ENCODE assay signal across 8 cellular contexts in the genomic region with DNA sequence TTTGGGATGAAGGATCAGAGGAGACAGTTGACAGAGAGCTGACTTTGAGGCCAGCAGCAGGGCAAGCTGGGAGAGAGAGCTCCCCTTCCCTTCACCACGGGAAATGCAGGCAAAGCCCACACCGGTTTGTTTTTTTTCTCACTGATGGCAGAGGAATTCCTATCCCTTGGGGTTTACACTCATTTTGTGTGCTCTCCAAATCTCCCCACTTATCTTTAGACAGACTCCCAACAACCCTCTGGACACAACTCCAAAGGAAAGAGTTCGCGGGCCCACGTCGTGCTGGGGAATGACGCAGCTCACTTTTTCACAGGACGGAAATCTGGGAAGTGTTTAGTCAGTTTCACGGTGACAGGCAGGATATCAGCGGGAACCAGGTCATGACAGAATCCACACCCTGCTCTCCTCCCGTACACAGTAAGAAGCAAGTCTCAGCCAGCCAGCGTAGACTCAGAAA.
DNase-seq lines count a peak whose midpoint lies in the region; ATAC-seq, FAIRE-seq and TF ChIP-seq lines count a peak whose summit lies in the region.

No MANE protein-coding gene starts in this region.

- H3K27me3 ChIP-seq in HepG2 (ENCODE audit: control insufficient read depth in 1 of 2, insufficient read depth in 2 of 2, low read length in 2 of 2), result peaks cover 0 to 10% of the 10 kb centered on the region in 2 experiments; a peak in 2 of 5 replicates
- no peaks in the 10 kb centered on the region for H3K27me3 ChIP-seq in suprapubic skin

- H3K27ac ChIP-seq in HepG2 (ENCODE audit: extremely low read length, insufficient read depth, low read length) (no peak overlapping the region), suprapubic skin (no peak overlapping the region)

- peak; percentile 30 for DNase-seq in HTR-8/SVneo (ENCODE audit: insufficient read length, low spot score)
- DNase-seq in cerebellar nuclear complex (lab: John Stamatoyannopoulos, UW), result peak; percentile 43 to 75
- peak; percentile 14 for DNase-seq in HepG2 (ENCODE audit: low spot score)
- no peak for DNase-seq in suprapubic skin (ENCODE audit: low spot score in 2 of 2)
- DNase-seq in activated naive CD4-positive, alpha-beta T cell (lab: John Stamatoyannopoulos, UW), result no peak
- no peak for DNase-seq in central memory CD4-positive, alpha-beta T cell
- no peak for DNase-seq in NCI-H2029 (lab: John Stamatoyannopoulos, UW)

- intact Hi-C loops in HepG2 (cut with micrococcal nuclease; ENCODE audit: unreplicated experiment), result no loop called here

- WGBS in HepG2 (ENCODE audit: low lambda C conversion rate), result 5% methylated on average over 12 of the region's 12 CpGs
- WGBS in suprapubic skin, result under 1% methylated on average over 12 of the region's 12 CpGs

- H3K4me1 ChIP-seq in HepG2 (ENCODE audit: insufficient read depth, low read length), result peaks cover 23% of the 10 kb centered on the region
- peaks cover 9% of the 10 kb centered on the region for H3K4me1 ChIP-seq in suprapubic skin

- H4K20me1 ChIP-seq in HepG2 (ENCODE audit: insufficient read depth, low read length), result no peaks in the 10 kb centered on the region

- peak overlapping the region; percentile 29 to 66 (median 49) for H3K4me3 ChIP-seq in HepG2 (replicated peaks in 1 of 3; ENCODE audit: insufficient read depth in 1 of 3, low read depth in 2 of 3, low read length in 3 of 3)
- peak overlapping the region; percentile 28 for H3K4me3 ChIP-seq in suprapubic skin

- CTCF ChIA-PET in HepG2 (lab: Yijun Ruan, JAX; ENCODE audit: low intra/inter-chr PET ratio, low total read pairs), result no interaction called here

- peak overlapping the region; percentile 95 for H2AFZ ChIP-seq in HepG2 (ENCODE audit: low read length)

- H3K36me3 ChIP-seq in HepG2 (replicated peaks in 1 of 2; ENCODE audit: control insufficient read depth in 1 of 2, insufficient read depth in 2 of 2, low read length in 2 of 2) (no peaks in the 10 kb centered on the region), suprapubic skin (no peaks in the 10 kb centered on the region)

- peak overlapping the region; percentile 86 for H3K4me2 ChIP-seq in HepG2 (ENCODE audit: low read depth, low read length)

- TF ChIP-seq POLR2A in HepG2 (IDR thresholded peaks at IDR 0.05; ENCODE audit: insufficient read depth in 1 of 2, low read depth in 2 of 2, low read length in 2 of 2) (no peak), suprapubic skin (IDR thresholded peaks at IDR 0.05) (no peak)

- peak; percentile 93 for ATAC-seq in HepG2
- ATAC-seq in HG03469 (IDR thresholded peaks at IDR 0.05; ENCODE audit: unreplicated experiment), result no peak

- H3K79me2 ChIP-seq in HepG2 (ENCODE audit: insufficient read depth, low read length), result no peaks in the 10 kb centered on the region

- FAIRE-seq in HTR-8/SVneo (lab: Jason Lieb, UNC), result no peak
- peak; percentile 77 for FAIRE-seq in HepG2 (lab: Jason Lieb, UNC)

- TF ChIP-seq EP300 in HepG2 (IDR thresholded peaks at IDR 0.05; ENCODE audit: low read depth in 2 of 2, low read length in 2 of 2) (no peak), HepG2 (CRISPR knock-in tag; IDR thresholded peaks at IDR 0.05; ENCODE audit: borderline replicate concordance) (no peak), suprapubic skin (IDR thresholded peaks at IDR 0.05) (no peak)

- H3K9me3 ChIP-seq in HepG2 (ENCODE audit: low read length), result no peaks in the 10 kb centered on the region
- no peaks in the 10 kb centered on the region for H3K9me3 ChIP-seq in suprapubic skin

- POLR2A ChIA-PET in HepG2 (lab: Yijun Ruan, JAX), result no interaction called here

- no peak for TF ChIP-seq RAD21 in HepG2 (CRISPR knock-in tag; IDR thresholded peaks at IDR 0.05)

- H3K9ac ChIP-seq in HepG2 (ENCODE audit: insufficient read depth, low read depth, low read length), result peak overlapping the region; percentile 40; the same call in 1 of the 2 replicates

- in situ Hi-C loops in HepG2 (cut with HindIII; ENCODE audit: extremely low pct_ligation_motif_present, low pct_unique_long_range_greater_than_20kb), result no loop called here

- no TSS peak for BruUV-seq in HepG2 (replicated peaks; lab: Mats Ljungman, UMichigan)

- peak; percentile 27; the same call in 1 of the 2 replicates for TF ChIP-seq CTCF in HepG2 (CRISPR knock-in tag; IDR thresholded peaks at IDR 0.05)
- peak in 1 of 2 donors; percentile 13 for TF ChIP-seq CTCF in suprapubic skin (IDR thresholded peaks at IDR 0.05)

TF ChIP-seq in HepG2, 621 proteins besides CTCF, POLR2A, EP300 and RAD21:
- TF ChIP-seq ZNF501 (CRISPR knock-in tag; IDR thresholded peaks at IDR 0.05), result peak; percentile 43; the same call in 1 of the 2 replicates
- TF ChIP-seq, protein P1, sequence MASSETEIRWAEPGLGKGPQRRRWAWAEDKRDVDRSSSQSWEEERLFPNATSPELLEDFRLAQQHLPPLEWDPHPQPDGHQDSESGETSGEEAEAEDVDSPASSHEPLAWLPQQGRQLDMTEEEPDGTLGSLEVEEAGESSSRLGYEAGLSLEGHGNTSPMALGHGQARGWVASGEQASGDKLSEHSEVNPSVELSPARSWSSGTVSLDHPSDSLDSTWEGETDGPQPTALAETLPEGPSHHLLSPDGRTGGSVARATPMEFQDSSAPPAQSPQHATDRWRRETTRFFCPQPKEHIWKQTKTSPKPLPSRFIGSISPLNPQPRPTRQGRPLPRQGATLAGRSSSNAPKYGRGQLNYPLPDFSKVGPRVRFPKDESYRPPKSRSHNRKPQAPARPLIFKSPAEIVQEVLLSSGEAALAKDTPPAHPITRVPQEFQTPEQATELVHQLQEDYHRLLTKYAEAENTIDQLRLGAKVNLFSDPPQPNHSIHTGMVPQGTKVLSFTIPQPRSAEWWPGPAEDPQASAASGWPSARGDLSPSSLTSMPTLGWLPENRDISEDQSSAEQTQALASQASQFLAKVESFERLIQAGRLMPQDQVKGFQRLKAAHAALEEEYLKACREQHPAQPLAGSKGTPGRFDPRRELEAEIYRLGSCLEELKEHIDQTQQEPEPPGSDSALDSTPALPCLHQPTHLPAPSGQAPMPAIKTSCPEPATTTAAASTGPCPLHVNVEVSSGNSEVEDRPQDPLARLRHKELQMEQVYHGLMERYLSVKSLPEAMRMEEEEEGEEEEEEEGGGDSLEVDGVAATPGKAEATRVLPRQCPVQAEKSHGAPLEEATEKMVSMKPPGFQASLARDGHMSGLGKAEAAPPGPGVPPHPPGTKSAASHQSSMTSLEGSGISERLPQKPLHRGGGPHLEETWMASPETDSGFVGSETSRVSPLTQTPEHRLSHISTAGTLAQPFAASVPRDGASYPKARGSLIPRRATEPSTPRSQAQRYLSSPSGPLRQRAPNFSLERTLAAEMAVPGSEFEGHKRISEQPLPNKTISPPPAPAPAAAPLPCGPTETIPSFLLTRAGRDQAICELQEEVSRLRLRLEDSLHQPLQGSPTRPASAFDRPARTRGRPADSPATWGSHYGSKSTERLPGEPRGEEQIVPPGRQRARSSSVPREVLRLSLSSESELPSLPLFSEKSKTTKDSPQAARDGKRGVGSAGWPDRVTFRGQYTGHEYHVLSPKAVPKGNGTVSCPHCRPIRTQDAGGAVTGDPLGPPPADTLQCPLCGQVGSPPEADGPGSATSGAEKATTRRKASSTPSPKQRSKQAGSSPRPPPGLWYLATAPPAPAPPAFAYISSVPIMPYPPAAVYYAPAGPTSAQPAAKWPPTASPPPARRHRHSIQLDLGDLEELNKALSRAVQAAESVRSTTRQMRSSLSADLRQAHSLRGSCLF (CRISPR knock-in tag; IDR thresholded peaks at IDR 0.05; ENCODE audit: borderline replicate concordance), result no peak

Comparison
In these comparisons a context has a peak if more than half of its experiments do, and no peak if none do; other contexts are left out.
1. DNase-seq: peak in HTR-8/SVneo (single experiment), cerebellar nuclear complex (2 of 2) and HepG2 (single experiment); none in suprapubic skin (0 of 2), activated naive CD4-positive, alpha-beta T cell (0 of 4), central memory CD4-positive, alpha-beta T cell (single experiment) and NCI-H2029 (single experiment).